ENCODE assay signal across 16 cellular contexts in the genomic region with DNA sequence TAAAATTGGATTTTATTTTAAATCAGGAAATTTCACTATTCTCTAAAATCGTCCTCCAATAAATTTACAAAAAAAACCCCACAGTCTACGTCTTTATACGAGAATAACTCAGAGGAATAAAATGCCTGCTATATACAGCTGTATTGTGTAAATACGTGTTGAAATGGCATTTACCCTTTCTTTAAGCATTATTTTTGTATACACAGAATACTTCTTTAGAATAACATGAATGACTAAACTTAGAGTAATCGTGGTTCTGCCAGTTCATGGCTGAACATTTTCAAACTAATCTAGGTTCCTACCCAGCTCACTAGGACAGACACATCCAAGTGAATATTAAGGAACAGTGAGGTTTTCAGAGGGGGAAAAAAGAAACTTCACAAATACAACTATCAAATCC. TPM values are rescaled to one million over a fixed set of nuclear protein-coding genes. Genes with fewer than 3 reads are reported as not detected.
DNase-seq lines count a peak whose midpoint lies in the region; ATAC-seq, FAIRE-seq and TF ChIP-seq lines count a peak whose summit lies in the region.
"Had no signal": no experiment of that assay in that cellular context is flagged by ENCODE, and none has a peak within 500 bp of the region (broad histone marks: within the 10 kb centered on the region; RNA-seq: fewer than 3 reads in every experiment).

No MANE protein-coding gene starts in this region.

- H3K36me3 ChIP-seq in astrocyte (ENCODE audit: insufficient read depth, low read length) = peaks cover 12% of the 10 kb centered on the region
- peaks cover 6% of the 10 kb centered on the region; the same call in 1 of the 2 replicates for H3K36me3 ChIP-seq in GM23338 (ENCODE audit: insufficient read depth)

- peaks cover 47% of the 10 kb centered on the region for H3K4me1 Mint-ChIP-seq in activated CD4-positive, alpha-beta T cell treated with anti-CD3 and anti-CD28 coated beads for 36 hours
- peaks cover 21% of the 10 kb centered on the region for H3K4me1 Mint-ChIP-seq in activated CD4-positive, alpha-beta T cell treated with anti-CD3 and anti-CD28 coated beads, Interleukin-2, amount 10 ng/mL, durations not matched to agents 7 days and 5 days
- H3K4me1 Mint-ChIP-seq in astrocyte (ENCODE audit: low read depth, unreplicated experiment) (peaks cover 17% of the 10 kb centered on the region), GM23338 (peaks cover 36% of the 10 kb centered on the region)
- H3K4me1 Mint-ChIP-seq in stimulated activated memory B cell treated with anti-CD40 and anti-IgM and Interleukin-4, amounts not matched to agents 10 μg/mL and 1 μg/mL and 100 μg/mL, for 72 hours = peaks cover 22% of the 10 kb centered on the region

- TF ChIP-seq CTCF in astrocyte (IDR thresholded peaks at IDR 0.05; ENCODE audit: insufficient read depth, low read depth, low read length) (no peak), GM23338 (conservative IDR thresholded peaks at IDR 0.05; ENCODE audit: low read depth in 2 of 2) (no peak)

- H3K27ac ChIP-seq in astrocyte (ENCODE audit: low read depth, low read length) (no peak overlapping the region), layer of hippocampus (ENCODE audit: low read depth, low read length) (peak overlapping the region; percentile 49), GM23338 (ENCODE audit: low read depth) (no peak overlapping the region)
- H3K27ac ChIP-seq: 22Rv1 had no signal

- H3K4me3 ChIP-seq in astrocyte (ENCODE audit: insufficient read depth, low read depth, low read length) (no peak overlapping the region), GM23338 (no peak overlapping the region)

- H3K9me2 ChIP-seq in GM23338 (ENCODE audit: insufficient read depth) = no peaks in the 10 kb centered on the region

- H3K4me3 Mint-ChIP-seq in activated CD4-positive, alpha-beta T cell treated with anti-CD3 and anti-CD28 coated beads for 36 hours = no peak overlapping the region
- no peak overlapping the region for H3K4me3 Mint-ChIP-seq in activated CD4-positive, alpha-beta T cell treated with anti-CD3 and anti-CD28 coated beads, Interleukin-2, amount 10 ng/mL, durations not matched to agents 7 days and 5 days
- no peak overlapping the region for H3K4me3 Mint-ChIP-seq in astrocyte (ENCODE audit: unreplicated experiment)
- H3K4me3 Mint-ChIP-seq in stimulated activated memory B cell treated with anti-CD40 and anti-IgM and Interleukin-4, amounts not matched to agents 10 μg/mL and 1 μg/mL and 100 μg/mL, for 72 hours = no peak overlapping the region
- H3K4me3 Mint-ChIP-seq in GM23338 = no peak overlapping the region
- H3K4me3 Mint-ChIP-seq: B cell; CD4-positive, CD25-positive, alpha-beta regulatory T cell had no signal

- H3K27me3 ChIP-seq in astrocyte (ENCODE audit: insufficient read depth, low read length) (no peaks in the 10 kb centered on the region), layer of hippocampus (ENCODE audit: control insufficient read depth, insufficient read depth, low read length) (no peaks in the 10 kb centered on the region), GM23338 (ENCODE audit: insufficient read depth) (no peaks in the 10 kb centered on the region)

- intact Hi-C loops in activated CD4-positive, alpha-beta T cell treated with anti-CD3 and anti-CD28 coated beads for 36 hours (cut with DNase I, micrococcal nuclease) = no loop called here

- H3F3A ChIP-seq in GM23338 (replicated peaks; ENCODE audit: low read depth) = no peaks in the 10 kb centered on the region

- H3K27ac Mint-ChIP-seq in activated CD4-positive, alpha-beta T cell treated with anti-CD3 and anti-CD28 coated beads for 36 hours = peak overlapping the region; percentile 42
- H3K27ac Mint-ChIP-seq in activated CD4-positive, alpha-beta T cell treated with anti-CD3 and anti-CD28 coated beads, Interleukin-2, amount 10 ng/mL, durations not matched to agents 7 days and 5 days = no peak overlapping the region
- no peak overlapping the region for H3K27ac Mint-ChIP-seq in astrocyte (ENCODE audit: unreplicated experiment)
- H3K27ac Mint-ChIP-seq in stimulated activated memory B cell treated with anti-CD40 and anti-IgM and Interleukin-4, amounts not matched to agents 10 μg/mL and 1 μg/mL and 100 μg/mL, for 72 hours = peak overlapping the region; percentile 21
- H3K27ac Mint-ChIP-seq in GM23338 = no peak overlapping the region

- ATAC-seq in activated CD4-positive, alpha-beta T cell treated with anti-CD3 and anti-CD28 coated beads for 36 hours = no peak
- ATAC-seq in stimulated activated memory B cell treated with anti-CD40 and anti-IgM and Interleukin-4, amounts not matched to agents 10 μg/mL and 1 μg/mL and 100 μg/mL, for 72 hours = no peak
- no peak for ATAC-seq in GM23338

- H3K36me3 Mint-ChIP-seq in activated CD4-positive, alpha-beta T cell treated with anti-CD3 and anti-CD28 coated beads for 36 hours (ENCODE audit: low read depth) = peaks cover 45% of the 10 kb centered on the region
- H3K36me3 Mint-ChIP-seq in activated CD4-positive, alpha-beta T cell treated with anti-CD3 and anti-CD28 coated beads, Interleukin-2, amount 10 ng/mL, durations not matched to agents 7 days and 5 days (ENCODE audit: low read depth) = peaks cover 42% of the 10 kb centered on the region
- H3K36me3 Mint-ChIP-seq in astrocyte (ENCODE audit: low read depth, unreplicated experiment) = peaks cover 4% of the 10 kb centered on the region
- H3K36me3 Mint-ChIP-seq in stimulated activated memory B cell treated with anti-CD40 and anti-IgM and Interleukin-4, amounts not matched to agents 10 μg/mL and 1 μg/mL and 100 μg/mL, for 72 hours = peaks cover 49% of the 10 kb centered on the region
- H3K36me3 Mint-ChIP-seq in GM23338 (ENCODE audit: low read depth) = peaks cover 14% of the 10 kb centered on the region; the same call in 2 of the 3 replicates

- no peaks in the 10 kb centered on the region for H3K9me3 Mint-ChIP-seq in activated CD4-positive, alpha-beta T cell treated with anti-CD3 and anti-CD28 coated beads for 36 hours (ENCODE audit: low read depth)
- H3K9me3 Mint-ChIP-seq in activated CD4-positive, alpha-beta T cell treated with anti-CD3 and anti-CD28 coated beads, Interleukin-2, amount 10 ng/mL, durations not matched to agents 7 days and 5 days = no peaks in the 10 kb centered on the region
- H3K9me3 Mint-ChIP-seq in astrocyte (ENCODE audit: unreplicated experiment) = no peaks in the 10 kb centered on the region
- H3K9me3 Mint-ChIP-seq in stimulated activated memory B cell treated with anti-CD40 and anti-IgM and Interleukin-4, amounts not matched to agents 10 μg/mL and 1 μg/mL and 100 μg/mL, for 72 hours = peaks cover 4% of the 10 kb centered on the region
- H3K9me3 Mint-ChIP-seq in GM23338 = no peaks in the 10 kb centered on the region
- H3K9me3 Mint-ChIP-seq: CD4-positive, CD25-positive, alpha-beta regulatory T cell had no signal

- FAIRE-seq in astrocyte (lab: Jason Lieb, UNC) = peak; percentile 26

- H4K20me1 ChIP-seq in astrocyte (ENCODE audit: insufficient read depth, low read length) = peaks cover 46% of the 10 kb centered on the region
- H4K20me1 ChIP-seq in GM23338 (replicated peaks; ENCODE audit: insufficient read depth) = peaks cover 11% of the 10 kb centered on the region

- no peak for TF ChIP-seq POLR2A in erythroblast (IDR thresholded peaks at IDR 0.05; ENCODE audit: low read length)

- H3K27me3 Mint-ChIP-seq in activated CD4-positive, alpha-beta T cell treated with anti-CD3 and anti-CD28 coated beads for 36 hours = no peaks in the 10 kb centered on the region
- H3K27me3 Mint-ChIP-seq in activated CD4-positive, alpha-beta T cell treated with anti-CD3 and anti-CD28 coated beads, Interleukin-2, amount 10 ng/mL, durations not matched to agents 7 days and 5 days = no peaks in the 10 kb centered on the region
- H3K27me3 Mint-ChIP-seq in astrocyte (ENCODE audit: low read depth, unreplicated experiment) (no peaks in the 10 kb centered on the region), GM23338 (ENCODE audit: insufficient read depth, low read depth, poor library complexity) (no peaks in the 10 kb centered on the region)
- H3K27me3 Mint-ChIP-seq in stimulated activated memory B cell treated with anti-CD40 and anti-IgM and Interleukin-4, amounts not matched to agents 10 μg/mL and 1 μg/mL and 100 μg/mL, for 72 hours = no peaks in the 10 kb centered on the region
- H3K27me3 Mint-ChIP-seq: B cell; CD4-positive, CD25-positive, alpha-beta regulatory T cell had no signal

- H3K4me1 ChIP-seq in astrocyte (ENCODE audit: insufficient read depth, low read length) (no peaks in the 10 kb centered on the region), GM23338 (ENCODE audit: insufficient read depth) (peaks cover 11% of the 10 kb centered on the region)

- no peak for DNase-seq in activated CD4-positive, alpha-beta T cell treated with anti-CD3 and anti-CD28 coated beads for 36 hours
- DNase-seq in activated CD4-positive, alpha-beta T cell treated with anti-CD3 and anti-CD28 coated beads, Interleukin-2, amount 10 ng/mL, durations not matched to agents 7 days and 5 days = no peak
- no peak for DNase-seq in astrocyte (ENCODE audit: low read depth)
- no peak for DNase-seq in erythroblast (lab: John Stamatoyannopoulos, UW)
- DNase-seq in GM23338 (ENCODE audit: low spot score) = no peak
- no peak for DNase-seq in NCI-H2107 treated with DMSO at 0.1 percent for 48 hours (lab: John Stamatoyannopoulos, UW; ENCODE audit: unreplicated experiment)
- DNase-seq: CD4-positive, CD25-positive, alpha-beta regulatory T cell; DMS53; NCI-H1105 treated with DMSO at 0.1 percent for 48 hours; NCI-H1694 treated with DMSO at 0.1 percent for 48 hours; NCI-H345; NCI-H69 had no signal

- H3K79me2 ChIP-seq in astrocyte (ENCODE audit: insufficient read depth, low read length) (peaks cover 41% of the 10 kb centered on the region), GM23338 (replicated peaks; ENCODE audit: insufficient read depth) (peaks cover 62% of the 10 kb centered on the region)

- H3K9ac ChIP-seq in astrocyte (ENCODE audit: low read length) = no peak overlapping the region

- CTCF ChIA-PET in activated CD4-positive, alpha-beta T cell treated with anti-CD3 and anti-CD28 coated beads for 36 hours (lab: Charles Lee) = interaction anchor here (0.7 kb wide), 1 partner anchor 28 kb away, joined by 3 read pairs; no protein-coding TSS in a partner anchor
- CTCF ChIA-PET in activated CD4-positive, alpha-beta T cell treated with anti-CD3 and anti-CD28 coated beads, Interleukin-2, amount 10 ng/mL, durations not matched to agents 7 days and 5 days (lab: Charles Lee) = no interaction called here

- no peak overlapping the region for H2AFZ ChIP-seq in astrocyte (ENCODE audit: low read depth, low read length)
- no peak overlapping the region for H2AFZ ChIP-seq in GM23338

- POLR2A ChIA-PET in activated CD4-positive, alpha-beta T cell treated with anti-CD3 and anti-CD28 coated beads for 36 hours (lab: Charles Lee) = no interaction called here
- POLR2A ChIA-PET in activated CD4-positive, alpha-beta T cell treated with anti-CD3 and anti-CD28 coated beads, Interleukin-2, amount 10 ng/mL, durations not matched to agents 7 days and 5 days (lab: Charles Lee) = no interaction called here

- H3K4me2 ChIP-seq in astrocyte (ENCODE audit: low read length) (no peak overlapping the region), GM23338 (no peak overlapping the region)

- no peaks in the 10 kb centered on the region for H3K9me3 ChIP-seq in astrocyte (ENCODE audit: insufficient read depth, low read depth, low read length)

RNA-seq across cellular contexts. Expression of gene DICER1, which starts 24.6 kb away (rescaled TPM):
- total RNA-seq in activated CD4-positive, alpha-beta T cell treated with anti-CD3 and anti-CD28 coated beads for 36 hours = 10 to 100 TPM; 41.6 to 61.1 TPM
- 10 to 100 TPM; 54.4 to 63.6 TPM for total RNA-seq in activated CD4-positive, alpha-beta T cell treated with anti-CD3 and anti-CD28 coated beads, Interleukin-2, amount 10 ng/mL, durations not matched to agents 7 days and 5 days
- total RNA-seq in astrocyte = 94.2 and 103 TPM in 2 replicates
- 52.6 and 59.2 TPM in 2 replicates for total RNA-seq in GM23338 (2014; rRNA removed; shearing (Covaris generic))
- polyA plus RNA-seq in GM23338 (2016; fragmentation: Nextera tagmentation; extraction: Ambion mirVana) = 17.6 and 21.4 TPM in 2 replicates

Comparison
In these comparisons a context has a peak if more than half of its experiments do, and no peak if none do; other contexts are left out.
1. H3K27ac Mint-ChIP-seq: peak in activated CD4-positive, alpha-beta T cell treated with anti-CD3 and anti-CD28 coated beads for 36 hours (single experiment) and stimulated activated memory B cell treated with anti-CD40 and anti-IgM and Interleukin-4, amounts not matched to agents 10 μg/mL and 1 μg/mL and 100 μg/mL, for 72 hours (single experiment); none in activated CD4-positive, alpha-beta T cell treated with anti-CD3 and anti-CD28 coated beads, Interleukin-2, amount 10 ng/mL, durations not matched to agents 7 days and 5 days (single experiment), astrocyte (single experiment) and GM23338 (single experiment).